ENCODE assay signal across 18 cellular contexts in the genomic region with DNA sequence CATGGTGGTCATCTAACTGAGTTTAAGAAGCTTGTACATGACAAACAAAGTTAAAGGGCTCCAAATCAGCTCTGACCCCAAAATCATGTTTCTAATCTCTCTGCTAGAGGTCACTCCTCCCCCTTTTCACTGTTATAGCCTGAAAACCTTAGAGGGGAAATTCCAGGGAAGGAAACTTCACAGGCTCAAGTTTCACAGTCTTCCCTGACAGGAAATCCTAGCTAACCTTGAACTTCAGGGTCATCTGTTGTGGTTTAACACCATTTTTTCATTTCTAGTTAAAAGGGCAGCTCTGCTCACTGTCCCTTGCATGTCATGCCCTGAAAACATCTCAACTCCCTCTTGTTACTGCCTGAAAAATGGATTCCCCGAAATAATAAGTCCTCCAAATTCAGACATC.
DNase-seq lines count a peak whose midpoint lies in the region; ATAC-seq and TF ChIP-seq lines count a peak whose summit lies in the region.
"Had no signal": no experiment of that assay in that cellular context is flagged by ENCODE, and none has a peak within 500 bp of the region (broad histone marks: within the 10 kb centered on the region; RNA-seq: fewer than 3 reads in every experiment).

No MANE protein-coding gene starts in this region.

- BruUV-seq in MCF 10A (replicated peaks; lab: Mats Ljungman, UMichigan), result no TSS peak

- peaks cover 20% of the 10 kb centered on the region for H3K9me3 Mint-ChIP-seq in MCF 10A (ENCODE audit: unreplicated experiment)
- peaks cover 7% of the 10 kb centered on the region for H3K9me3 Mint-ChIP-seq in activated CD4-positive, alpha-beta T cell treated with anti-CD3 and anti-CD28 coated beads for 36 hours (ENCODE audit: low read depth)

- no peaks in the 10 kb centered on the region for H3K4me1 ChIP-seq in breast epithelium
- peaks cover 0 to 35% (median 14%) of the 10 kb centered on the region in 4 donors for H3K4me1 ChIP-seq in transverse colon
- H3K4me1 ChIP-seq: lower lobe of right lung had no signal

- H3K27ac Mint-ChIP-seq in MCF 10A (ENCODE audit: low read depth, unreplicated experiment), result no peak overlapping the region
- H3K27ac Mint-ChIP-seq in activated CD4-positive, alpha-beta T cell treated with anti-CD3 and anti-CD28 coated beads for 36 hours, result no peak overlapping the region
- H3K27ac Mint-ChIP-seq: activated T-cell treated with anti-CD3 and anti-CD28 coated beads, Interleukin-2, amount 50 U/mL, for 72 hours had no signal

- CTCF ChIA-PET in MCF 10A (lab: Yijun Ruan, JAX), result interaction anchor here (0.6 to 3.2 kb wide), 10 partner anchors 8 to 434 kb away, joined by 3 to 14 read pairs (median 5); no protein-coding TSS in a partner anchor
- CTCF ChIA-PET in activated CD4-positive, alpha-beta T cell treated with anti-CD3 and anti-CD28 coated beads for 36 hours (lab: Charles Lee), result interaction anchor here (0.6 kb wide), 1 partner anchor 541 kb away, joined by 3 read pairs; no protein-coding TSS in a partner anchor

- TF ChIP-seq EP300 in transverse colon (IDR thresholded peaks at IDR 0.05; ENCODE audit: low read depth), result no peak

- H3K4me3 ChIP-seq in breast epithelium (no peak overlapping the region), transverse colon (no peak overlapping the region)
- H3K4me3 ChIP-seq: esophagus squamous epithelium, K562, lower lobe of right lung had no signal

- TF ChIP-seq POLR2A in breast epithelium (IDR thresholded peaks at IDR 0.05) (no peak), transverse colon (IDR thresholded peaks at IDR 0.05) (no peak)

- no peaks in the 10 kb centered on the region for H3K36me3 ChIP-seq in breast epithelium
- no peaks in the 10 kb centered on the region for H3K36me3 ChIP-seq in transverse colon
- H3K36me3 ChIP-seq: esophagus squamous epithelium, lower lobe of right lung had no signal

- intact Hi-C loops in MCF 10A (cut with micrococcal nuclease), result no loop called here
- intact Hi-C loops in breast epithelium (cut with DNase I; ENCODE audit: low total_unique reads), result no loop called here
- intact Hi-C loops in transverse colon (cut with DNase I; ENCODE audit: low total_unique reads), result no loop called here
- intact Hi-C loops in activated CD4-positive, alpha-beta T cell treated with anti-CD3 and anti-CD28 coated beads for 36 hours (cut with DNase I, micrococcal nuclease), result no loop called here

- no peaks in the 10 kb centered on the region for H3K36me3 Mint-ChIP-seq in MCF 10A (ENCODE audit: insufficient read depth, unreplicated experiment)
- no peaks in the 10 kb centered on the region for H3K36me3 Mint-ChIP-seq in activated CD4-positive, alpha-beta T cell treated with anti-CD3 and anti-CD28 coated beads for 36 hours (ENCODE audit: low read depth)

- 63 to 69% methylated on average over 1 of the region's 1 CpG for WGBS in transverse colon (ENCODE audit: low coverage in 1 of 2), 2 donors

- no peaks in the 10 kb centered on the region for H3K27me3 Mint-ChIP-seq in MCF 10A (ENCODE audit: insufficient read depth, unreplicated experiment)
- H3K27me3 Mint-ChIP-seq in activated CD4-positive, alpha-beta T cell treated with anti-CD3 and anti-CD28 coated beads for 36 hours, result no peaks in the 10 kb centered on the region

- POLR2A ChIA-PET in MCF 10A (lab: Yijun Ruan, JAX), result interaction anchor here (0.9 to 5.9 kb wide), 10 partner anchors 8 to 315 kb away, joined by 3 to 57 read pairs (median 8); no protein-coding TSS in a partner anchor
- POLR2A ChIA-PET in activated CD4-positive, alpha-beta T cell treated with anti-CD3 and anti-CD28 coated beads for 36 hours (lab: Charles Lee), result no interaction called here

- H3K27ac ChIP-seq in breast epithelium (no peak overlapping the region), transverse colon (peak overlapping the region; percentile 62 to 67 (median 65))
- H3K27ac ChIP-seq: lower lobe of right lung had no signal

- H3K9me3 ChIP-seq in breast epithelium (no peaks in the 10 kb centered on the region), transverse colon (no peaks in the 10 kb centered on the region)
- H3K9me3 ChIP-seq: lower lobe of right lung had no signal

- H3K4me1 Mint-ChIP-seq in MCF 10A (ENCODE audit: insufficient read depth, unreplicated experiment), result peaks cover 28% of the 10 kb centered on the region
- H3K4me1 Mint-ChIP-seq in activated CD4-positive, alpha-beta T cell treated with anti-CD3 and anti-CD28 coated beads for 36 hours, result no peaks in the 10 kb centered on the region

- ATAC-seq in activated CD4-positive, alpha-beta T cell treated with anti-CD3 and anti-CD28 coated beads for 36 hours, result no peak
- ATAC-seq in HG02610 (IDR thresholded peaks at IDR 0.05; ENCODE audit: unreplicated experiment), result no peak
- ATAC-seq: activated T-cell treated with anti-CD3 and anti-CD28 coated beads, Interleukin-2, amount 50 U/mL, for 72 hours; K562; lower lobe of right lung had no signal

- H3K4me3 Mint-ChIP-seq in MCF 10A (ENCODE audit: unreplicated experiment), result no peak overlapping the region
- no peak overlapping the region for H3K4me3 Mint-ChIP-seq in activated CD4-positive, alpha-beta T cell treated with anti-CD3 and anti-CD28 coated beads for 36 hours
- H3K4me3 Mint-ChIP-seq: activated T-cell treated with anti-CD3 and anti-CD28 coated beads, Interleukin-2, amount 50 U/mL, for 72 hours had no signal

- peak; percentile 13 for DNase-seq in MCF 10A (ENCODE audit: unreplicated experiment)
- DNase-seq in breast epithelium (ENCODE audit: low spot score in 2 of 2), result no peak
- peak; percentile 62 for DNase-seq in LHCN-M2 (ENCODE audit: low read depth)
- DNase-seq in iPS DF 19.7 (ENCODE audit: low read depth, low spot score), result peak; percentile 15
- no peak for DNase-seq in transverse colon
- no peak for DNase-seq in HPDE6-E6E7 (ENCODE audit: extremely low spot score)
- DNase-seq in activated CD4-positive, alpha-beta T cell treated with anti-CD3 and anti-CD28 coated beads for 36 hours, result no peak
- DNase-seq: 8988T; activated T-cell treated with anti-CD3 and anti-CD28 coated beads, Interleukin-2, amount 50 U/mL, for 72 hours; esophagus squamous epithelium; hippocampal formation; lower lobe of right lung; NCI-H1436; NCI-H510A treated with DMSO at 0.1 percent for 48 hours; nucleus accumbens; T-helper 1 cell had no signal

- H3K27me3 ChIP-seq in breast epithelium, result no peaks in the 10 kb centered on the region
- no peaks in the 10 kb centered on the region for H3K27me3 ChIP-seq in transverse colon
- H3K27me3 ChIP-seq: esophagus squamous epithelium had no signal

- in situ Hi-C loops in transverse colon (cut with MboI; ENCODE audit: low pct_ligation_motif_present in 1 of 4, low pct_unique_long_range_greater_than_20kb in 1 of 4, low sequenced_read_pairs in 3 of 4), result no loop called here

- TF ChIP-seq CTCF in MCF 10A (IDR thresholded peaks at IDR 0.05; ENCODE audit: unreplicated experiment), result no peak
- TF ChIP-seq CTCF in breast epithelium (IDR thresholded peaks at IDR 0.05), result no peak
- TF ChIP-seq CTCF in transverse colon (IDR thresholded peaks at IDR 0.05), result no peak

Comparison
In these comparisons a context has a peak if more than half of its experiments do, and no peak if none do; other contexts are left out.
1. DNase-seq: peak in MCF 10A (single experiment), LHCN-M2 (single experiment) and iPS DF 19.7 (single experiment); none in breast epithelium (0 of 2), transverse colon (single experiment), HPDE6-E6E7 (single experiment) and activated CD4-positive, alpha-beta T cell treated with anti-CD3 and anti-CD28 coated beads for 36 hours (single experiment).
2. H3K27ac ChIP-seq: peak in transverse colon (4 of 4); none in breast epithelium (0 of 2).